17 cellular contexts compared by ENCODE assay signal in genomic region chr15:98699591-98700424, GRCh38. TPM values are rescaled to one million over a fixed set of nuclear protein-coding genes. Genes with fewer than 3 reads are reported as not detected.
DNase-seq lines count a peak whose midpoint lies in the region; ATAC-seq and TF ChIP-seq lines count a peak whose summit lies in the region.
"Had no signal": no experiment of that assay in that cellular context is flagged by ENCODE, and none has a peak within 500 bp of the region (broad histone marks: within the 10 kb centered on the region; RNA-seq: fewer than 3 reads in every experiment).

No MANE protein-coding gene starts in this region.

- no peak for DNase-seq in activated CD8-positive, alpha-beta T cell treated with anti-CD3 and anti-CD28 coated beads for 36 hours
- DNase-seq in activated CD8-positive, alpha-beta T cell treated with anti-CD3 and anti-CD28 coated beads, Interleukin-2, amount 10 ng/mL, durations not matched to agents 7 days and 5 days = no peak
- no peak for DNase-seq in globus pallidus (ENCODE audit: low spot score)
- no peak for DNase-seq in inferior parietal cortex (ENCODE audit: extremely low spot score)
- no peak for DNase-seq in left lung
- DNase-seq: activated CD4-positive, alpha-beta T cell treated with anti-CD3 and anti-CD28 coated beads for 48 hours; amniotic stem cell; dorsolateral prefrontal cortex; HFFc6; KG1; NCI-H187 treated with DMSO at 0.1 percent for 48 hours; Peyer's patch had no signal

- no peak overlapping the region for H3K4me3 Mint-ChIP-seq in activated CD8-positive, alpha-beta T cell treated with anti-CD3 and anti-CD28 coated beads for 36 hours
- no peak overlapping the region for H3K4me3 Mint-ChIP-seq in activated CD8-positive, alpha-beta T cell treated with anti-CD3 and anti-CD28 coated beads, Interleukin-2, amount 10 ng/mL, durations not matched to agents 7 days and 5 days
- peak overlapping the region; percentile 1 for H3K4me3 Mint-ChIP-seq in activated naive CD8-positive, alpha-beta T cell
- H3K4me3 Mint-ChIP-seq in nephron = no peak overlapping the region
- H3K4me3 Mint-ChIP-seq: HFFc6 had no signal

- peak; percentile 58 for ATAC-seq in activated CD8-positive, alpha-beta T cell treated with anti-CD3 and anti-CD28 coated beads for 36 hours
- ATAC-seq in activated CD8-positive, alpha-beta T cell treated with anti-CD3 and anti-CD28 coated beads, Interleukin-2, amount 10 ng/mL, durations not matched to agents 7 days and 5 days = no peak
- no peak for ATAC-seq in left lung

- no peaks in the 10 kb centered on the region for H3K36me3 ChIP-seq in HEK293 (ENCODE audit: control insufficient read depth in 2 of 2, insufficient read depth in 1 of 2, low read length in 2 of 2)
- no peaks in the 10 kb centered on the region for H3K36me3 ChIP-seq in left lung
- H3K36me3 ChIP-seq: Peyer's patch, suprapubic skin had no signal

- intact Hi-C loops in activated CD8-positive, alpha-beta T cell treated with anti-CD3 and anti-CD28 coated beads for 36 hours (cut with micrococcal nuclease) = no loop called here
- intact Hi-C loops in left lung (cut with DNase I) = no loop called here

- H3K9me3 ChIP-seq in HEK293 (ENCODE audit: control insufficient read depth, insufficient read depth, low read depth, low read length) (no peaks in the 10 kb centered on the region), left lung (no peaks in the 10 kb centered on the region)
- H3K9me3 ChIP-seq: Peyer's patch, suprapubic skin had no signal

- H3K4me1 Mint-ChIP-seq in activated CD8-positive, alpha-beta T cell treated with anti-CD3 and anti-CD28 coated beads for 36 hours (ENCODE audit: low read depth) = peaks cover 55% of the 10 kb centered on the region
- H3K4me1 Mint-ChIP-seq in activated CD8-positive, alpha-beta T cell treated with anti-CD3 and anti-CD28 coated beads, Interleukin-2, amount 10 ng/mL, durations not matched to agents 7 days and 5 days (ENCODE audit: low read depth) = peaks cover 7% of the 10 kb centered on the region
- H3K4me1 Mint-ChIP-seq in activated naive CD8-positive, alpha-beta T cell (ENCODE audit: low read depth) = peaks cover 77% of the 10 kb centered on the region
- H3K4me1 Mint-ChIP-seq in nephron = peaks cover 50% of the 10 kb centered on the region

- no peak overlapping the region for H3K4me3 ChIP-seq in HEK293 (ENCODE audit: low read depth, low read length)
- H3K4me3 ChIP-seq in left lung = no peak overlapping the region
- H3K4me3 ChIP-seq: dorsolateral prefrontal cortex, Peyer's patch, SK-N-MC, suprapubic skin had no signal

- H3K27me3 Mint-ChIP-seq in activated CD8-positive, alpha-beta T cell treated with anti-CD3 and anti-CD28 coated beads for 36 hours = no peaks in the 10 kb centered on the region
- H3K27me3 Mint-ChIP-seq in activated CD8-positive, alpha-beta T cell treated with anti-CD3 and anti-CD28 coated beads, Interleukin-2, amount 10 ng/mL, durations not matched to agents 7 days and 5 days (ENCODE audit: low read depth) = no peaks in the 10 kb centered on the region
- no peaks in the 10 kb centered on the region for H3K27me3 Mint-ChIP-seq in activated naive CD8-positive, alpha-beta T cell
- no peaks in the 10 kb centered on the region for H3K27me3 Mint-ChIP-seq in nephron (ENCODE audit: low read depth)

- H3K27ac ChIP-seq in HEK293 (ENCODE audit: extremely low read depth, low read depth, low read length) (peak overlapping the region; percentile 0; the same call in 1 of the 2 replicates), left lung (no peak overlapping the region)
- H3K27ac ChIP-seq: Peyer's patch, SK-N-MC, suprapubic skin had no signal

- H3K4me1 ChIP-seq in HEK293 (ENCODE audit: control insufficient read depth, insufficient read depth, low read length) (peaks cover 37% of the 10 kb centered on the region), left lung (peaks cover 8 to 28% of the 10 kb centered on the region in 2 donors)

- POLR2A ChIA-PET in activated CD8-positive, alpha-beta T cell treated with anti-CD3 and anti-CD28 coated beads for 36 hours (lab: Charles Lee) = no interaction called here
- POLR2A ChIA-PET in activated CD8-positive, alpha-beta T cell treated with anti-CD3 and anti-CD28 coated beads, Interleukin-2, amount 10 ng/mL, durations not matched to agents 7 days and 5 days (lab: Charles Lee) = interaction anchor here (0.6 kb wide), 1 partner anchor 135 kb away, joined by 4 read pairs; no protein-coding TSS in a partner anchor
- POLR2A ChIA-PET in HEK293 (lab: Yijun Ruan, JAX) = no interaction called here

- no peak for TF ChIP-seq CTCF in activated CD8-positive, alpha-beta T cell treated with anti-CD3 and anti-CD28 coated beads for 36 hours (IDR thresholded peaks at IDR 0.05)
- no peak for TF ChIP-seq CTCF in HEK293 (tag by site-specific recombination; IDR thresholded peaks at IDR 0.05)
- no peak for TF ChIP-seq CTCF in nephron (IDR thresholded peaks at IDR 0.05; ENCODE audit: unreplicated experiment in 3 of 3)
- TF ChIP-seq CTCF in left lung (IDR thresholded peaks at IDR 0.05) = no peak

- H3K36me3 Mint-ChIP-seq in activated CD8-positive, alpha-beta T cell treated with anti-CD3 and anti-CD28 coated beads for 36 hours (ENCODE audit: low read depth) = no peaks in the 10 kb centered on the region
- no peaks in the 10 kb centered on the region for H3K36me3 Mint-ChIP-seq in activated CD8-positive, alpha-beta T cell treated with anti-CD3 and anti-CD28 coated beads, Interleukin-2, amount 10 ng/mL, durations not matched to agents 7 days and 5 days (ENCODE audit: low read depth)
- peaks cover 2% of the 10 kb centered on the region for H3K36me3 Mint-ChIP-seq in activated naive CD8-positive, alpha-beta T cell
- peaks cover 7% of the 10 kb centered on the region for H3K36me3 Mint-ChIP-seq in nephron (ENCODE audit: low read depth)

- CTCF ChIA-PET in activated CD8-positive, alpha-beta T cell treated with anti-CD3 and anti-CD28 coated beads for 36 hours (lab: Charles Lee) = interaction anchor here (1.0 kb wide), 1 partner anchor 142 kb away, joined by 3 read pairs; no protein-coding TSS in a partner anchor
- CTCF ChIA-PET in activated CD8-positive, alpha-beta T cell treated with anti-CD3 and anti-CD28 coated beads, Interleukin-2, amount 10 ng/mL, durations not matched to agents 7 days and 5 days (lab: Charles Lee) = interaction anchor here (1.0 kb wide), 1 partner anchor 47 kb away, joined by 3 read pairs; no protein-coding TSS in a partner anchor
- CTCF ChIA-PET in HEK293 (lab: Yijun Ruan, JAX) = interaction anchor here (1.2 kb wide), 1 partner anchor 258 kb away, joined by 3 read pairs; no protein-coding TSS in a partner anchor

- no peaks in the 10 kb centered on the region for H3K9me3 Mint-ChIP-seq in activated CD8-positive, alpha-beta T cell treated with anti-CD3 and anti-CD28 coated beads for 36 hours
- H3K9me3 Mint-ChIP-seq in activated CD8-positive, alpha-beta T cell treated with anti-CD3 and anti-CD28 coated beads, Interleukin-2, amount 10 ng/mL, durations not matched to agents 7 days and 5 days (ENCODE audit: insufficient read depth) = no peaks in the 10 kb centered on the region
- H3K9me3 Mint-ChIP-seq in activated naive CD8-positive, alpha-beta T cell (ENCODE audit: low read depth) = no peaks in the 10 kb centered on the region
- H3K9me3 Mint-ChIP-seq in nephron = no peaks in the 10 kb centered on the region
- H3K9me3 Mint-ChIP-seq: HFFc6 had no signal

- H3K27ac Mint-ChIP-seq in activated CD8-positive, alpha-beta T cell treated with anti-CD3 and anti-CD28 coated beads for 36 hours = peak overlapping the region; percentile 64
- H3K27ac Mint-ChIP-seq in activated CD8-positive, alpha-beta T cell treated with anti-CD3 and anti-CD28 coated beads, Interleukin-2, amount 10 ng/mL, durations not matched to agents 7 days and 5 days = no peak overlapping the region
- peak overlapping the region; percentile 9 for H3K27ac Mint-ChIP-seq in activated naive CD8-positive, alpha-beta T cell
- peak overlapping the region; percentile 23 to 75 (median 25) for H3K27ac Mint-ChIP-seq in nephron
- H3K27ac Mint-ChIP-seq: HFFc6 had no signal

- no peaks in the 10 kb centered on the region for H3K27me3 ChIP-seq in left lung
- H3K27me3 ChIP-seq: dorsolateral prefrontal cortex, Peyer's patch, suprapubic skin had no signal

TF ChIP-seq in HEK293, 187 proteins besides CTCF, POLR2A, EP300 and RAD21 (continues in another document):
- TF ChIP-seq ZBTB1 (tag by site-specific recombination; IDR thresholded peaks at IDR 0.05) (no peak), ZNF600 (tag by site-specific recombination; IDR thresholded peaks at IDR 0.05) (no peak), HOXC10 (CRISPR knock-in tag; IDR thresholded peaks at IDR 0.05) (no peak), ZNF341 (tag by site-specific recombination; IDR thresholded peaks at IDR 0.05; ENCODE audit: low read depth) (peak; percentile 48), ZNF514 (tag by site-specific recombination; IDR thresholded peaks at IDR 0.05) (no peak), ZNF354C (tag by site-specific recombination; IDR thresholded peaks at IDR 0.05; ENCODE audit: borderline replicate concordance, low read depth) (no peak), ZBTB6 (tag by site-specific recombination; IDR thresholded peaks at IDR 0.05) (no peak), ZFHX2 (tag by site-specific recombination; conservative IDR thresholded peaks at IDR 0.05) (peak; percentile 45), ZNF623 (tag by site-specific recombination; IDR thresholded peaks at IDR 0.05) (no peak)

RNA-seq across cellular contexts. Expression of gene IGF1R, which starts 51.5 kb away (rescaled TPM):
- 10 to 100 TPM; 22.8 to 24.7 TPM for total RNA-seq in activated CD8-positive, alpha-beta T cell treated with anti-CD3 and anti-CD28 coated beads for 36 hours
- total RNA-seq in activated CD8-positive, alpha-beta T cell treated with anti-CD3 and anti-CD28 coated beads, Interleukin-2, amount 10 ng/mL, durations not matched to agents 7 days and 5 days = 10 to 100 TPM in 1 of 2 experiments, 1 to 10 TPM in 1; 9.1 to 10.6 TPM
- 10 to 100 TPM; 38.7 to 41.0 TPM for total RNA-seq in left lung
